Comparison of ENCODE assay signal across 1 cellular context in the genomic region with DNA sequence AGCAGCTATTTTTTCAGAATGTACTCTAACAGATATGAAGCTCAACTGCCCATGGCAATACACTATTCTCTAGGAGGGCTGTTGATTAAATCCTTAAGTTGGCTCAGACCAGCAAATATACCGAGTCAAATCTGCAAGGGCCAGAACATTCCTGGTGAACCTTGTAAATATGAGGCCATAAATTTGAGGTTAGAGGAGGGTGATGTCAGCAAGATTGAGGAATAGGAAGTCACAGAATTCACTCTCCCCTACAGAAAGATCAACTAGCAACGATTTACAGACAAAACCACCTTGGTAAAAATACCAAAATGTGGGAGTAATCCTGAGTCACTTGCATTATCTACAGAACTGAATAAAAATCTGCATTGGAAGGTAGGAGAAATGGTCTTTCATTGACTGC.
TF ChIP-seq lines count a peak whose summit lies in the region.

No MANE protein-coding gene starts in this region.

TF ChIP-seq in IMR-90, 13 proteins besides CTCF, POLR2A, EP300 and RAD21 (continued from another document):
- TF ChIP-seq MAZ (IDR thresholded peaks at IDR 0.05; ENCODE audit: borderline replicate concordance, low read depth, low read length) = no peak
- no peak for TF ChIP-seq RCOR1 (IDR thresholded peaks at IDR 0.05; ENCODE audit: insufficient replicate concordance, low read length)
